8 cellular contexts compared by ENCODE assay signal in genomic region chr2:64525323-64525625, GRCh38. TPM values are rescaled to one million over a fixed set of nuclear protein-coding genes. Genes with fewer than 3 reads are reported as not detected.
DNase-seq lines count a peak whose midpoint lies in the region; ATAC-seq and TF ChIP-seq lines count a peak whose summit lies in the region.

No MANE protein-coding gene starts in this region.

- H4K20me1 ChIP-seq in HCT116 (ENCODE audit: insufficient read depth): peaks cover 6% of the 10 kb centered on the region; the same call in 1 of the 2 replicates

- peaks cover 11% of the 10 kb centered on the region for H3K36me3 Mint-ChIP-seq in CD8-positive, alpha-beta T cell
- no peaks in the 10 kb centered on the region for H3K36me3 Mint-ChIP-seq in nephron (ENCODE audit: low read depth)

- H3K79me2 ChIP-seq in HCT116 (ENCODE audit: insufficient read depth, low read length): peaks cover 58% of the 10 kb centered on the region

- H3K4me3 ChIP-seq in CD8-positive, alpha-beta T cell (ENCODE audit: low read depth, low read length): peak overlapping the region; percentile 69
- H3K4me3 ChIP-seq in HCT116 (replicated peaks in 1 of 2; ENCODE audit: low read depth in 1 of 2, low read length in 2 of 2) (peak overlapping the region; percentile 70 to 91), duodenal mucosa (ENCODE audit: low read depth in 1 of 2, low read length in 2 of 2) (peak overlapping the region; percentile 93 to 100)

- no peak overlapping the region for H2AFZ ChIP-seq in HCT116 (ENCODE audit: low read depth, low read length, poor library complexity, severe bottlenecking)

- H3K27ac Mint-ChIP-seq in CD8-positive, alpha-beta T cell: peak overlapping the region; percentile 99
- H3K27ac Mint-ChIP-seq in nephron: peak overlapping the region; percentile 71 to 94 (median 91)

- BruUV-seq in HCT116 (replicated peaks; lab: Mats Ljungman, UMichigan): no TSS peak

- intact Hi-C loops in CD8-positive, alpha-beta T cell (cut with DNase I, micrococcal nuclease): loop anchor here (1.0 to 10.0 kb wide), 9 partner anchors 380 to 936 kb away; partner anchors contain the start of genes ACTR2 (in 1 of the 2), CEP68 (in 1 of the 2), MDH1 (in 1 of the 2) and PELI1 (in 1 of the 2)
- intact Hi-C loops in HCT116 (cut with micrococcal nuclease): loop anchor here (2.0 kb wide), 1 partner anchor 226 kb away; no protein-coding TSS in a partner anchor

- H3K9ac ChIP-seq in HCT116 (ENCODE audit: low read length) (peak overlapping the region; percentile 79), duodenal mucosa (ENCODE audit: low read depth in 1 of 2, low read length in 2 of 2) (peak overlapping the region; percentile 65 to 97)

- H3K4me3 Mint-ChIP-seq in CD8-positive, alpha-beta T cell: peak overlapping the region; percentile 99
- peak overlapping the region; percentile 96 to 99 (median 99) for H3K4me3 Mint-ChIP-seq in nephron

- peaks cover 45% of the 10 kb centered on the region for H3K4me1 Mint-ChIP-seq in CD8-positive, alpha-beta T cell (ENCODE audit: low read depth)
- H3K4me1 Mint-ChIP-seq in nephron: peaks cover 12% of the 10 kb centered on the region

- POLR2A ChIA-PET in CD8-positive, alpha-beta T cell (lab: Charles Lee): interaction anchor here (1.2 to 3.2 kb wide), 8 partner anchors 9 to 532 kb away, joined by 3 to 21 read pairs (median 5); partner anchors contain the start of gene SERTAD2
- POLR2A ChIA-PET in HCT116 (lab: Charles Lee): no interaction called here

- no peaks in the 10 kb centered on the region for H3K9me3 ChIP-seq in CD8-positive, alpha-beta T cell (ENCODE audit: low read length)
- H3K9me3 ChIP-seq in HCT116 (ENCODE audit: control insufficient read depth in 1 of 2, insufficient read depth in 1 of 2, low read depth in 1 of 2, low read length in 2 of 2) (no peaks in the 10 kb centered on the region), duodenal mucosa (ENCODE audit: control insufficient read depth in 1 of 2, low read length in 2 of 2) (no peaks in the 10 kb centered on the region)

- H3K27ac ChIP-seq in CD8-positive, alpha-beta T cell (ENCODE audit: low read depth, low read length): peak overlapping the region; percentile 77
- H3K27ac ChIP-seq in HCT116 (ENCODE audit: low read depth, low read length): peak overlapping the region; percentile 78
- peak overlapping the region; percentile 94 for H3K27ac ChIP-seq in duodenal mucosa (ENCODE audit: low read depth, low read length)

- CTCF ChIA-PET in CD8-positive, alpha-beta T cell (lab: Charles Lee): interaction anchor here (1.1 to 3.3 kb wide), 6 partner anchors 10 to 348 kb away, joined by 3 to 105 read pairs (median 5); no protein-coding TSS in a partner anchor
- CTCF ChIA-PET in HCT116 (lab: Charles Lee): no interaction called here

- peak in 3 of 7 experiments; percentile 13 to 40 (median 30) for DNase-seq in CD8-positive, alpha-beta T cell
- no peak for DNase-seq in HCT116 (ENCODE audit: low read depth, low spot score)
- peak; percentile 22 for DNase-seq in SW480 (ENCODE audit: low spot score)
- DNase-seq in NCI-H69 (lab: John Stamatoyannopoulos, UW): no peak
- no peak for DNase-seq in COLO668 (lab: John Stamatoyannopoulos, UW; ENCODE audit: unreplicated experiment)

- H3K4me2 ChIP-seq in HCT116 (ENCODE audit: low read length): peak overlapping the region; percentile 87

- TF ChIP-seq POLR2A in HCT116 (IDR thresholded peaks at IDR 0.05; ENCODE audit: borderline replicate concordance, extremely low read depth, insufficient read depth, insufficient read length): no peak

- H3K27me3 Mint-ChIP-seq in CD8-positive, alpha-beta T cell (ENCODE audit: low read depth): no peaks in the 10 kb centered on the region
- H3K27me3 Mint-ChIP-seq in nephron (ENCODE audit: low read depth): no peaks in the 10 kb centered on the region

- no peaks in the 10 kb centered on the region for H3K9me3 Mint-ChIP-seq in CD8-positive, alpha-beta T cell
- H3K9me3 Mint-ChIP-seq in nephron: no peaks in the 10 kb centered on the region

- H3K27me3 ChIP-seq in CD8-positive, alpha-beta T cell (ENCODE audit: insufficient read depth, low read length): no peaks in the 10 kb centered on the region
- H3K27me3 ChIP-seq in HCT116 (ENCODE audit: insufficient read depth, low read length): no peaks in the 10 kb centered on the region
- H3K27me3 ChIP-seq in duodenal mucosa (ENCODE audit: control insufficient read depth in 1 of 2, insufficient read depth in 2 of 2, low read length in 2 of 2): no peaks in the 10 kb centered on the region

- H3K36me3 ChIP-seq in CD8-positive, alpha-beta T cell (ENCODE audit: insufficient read depth, low read length): no peaks in the 10 kb centered on the region
- H3K36me3 ChIP-seq in HCT116 (ENCODE audit: control insufficient read depth in 1 of 2, insufficient read depth in 2 of 2, low read length in 2 of 2) (no peaks in the 10 kb centered on the region), duodenal mucosa (ENCODE audit: control insufficient read depth in 1 of 2, insufficient read depth in 2 of 2, low read length in 2 of 2) (no peaks in the 10 kb centered on the region)

- H3K4me1 ChIP-seq in CD8-positive, alpha-beta T cell (ENCODE audit: insufficient read depth, low read length): peaks cover 20% of the 10 kb centered on the region
- H3K4me1 ChIP-seq in HCT116 (ENCODE audit: control insufficient read depth in 1 of 2, insufficient read depth in 2 of 2, low read length in 2 of 2) (peaks cover 6 to 20% of the 10 kb centered on the region in 2 experiments; a peak in 3 of 4 replicates), duodenal mucosa (ENCODE audit: control insufficient read depth in 1 of 2, insufficient read depth in 2 of 2, low read length in 2 of 2) (peaks cover 8 to 29% of the 10 kb centered on the region in 2 donors)

- no peak for ATAC-seq in CD8-positive, alpha-beta T cell
- ATAC-seq in HCT116 (no peak), GM19467 (IDR thresholded peaks at IDR 0.05; ENCODE audit: unreplicated experiment) (no peak)

- TF ChIP-seq RAD21 in HCT116 (IDR thresholded peaks at IDR 0.05; ENCODE audit: low read depth): no peak

- no peaks in the 10 kb centered on the region for H3K9me2 ChIP-seq in HCT116 (ENCODE audit: insufficient read depth)

- RAD21 ChIA-PET in HCT116 (lab: Charles Lee; ENCODE audit: low non-redundant PET in 1 of 2, low total read pairs in 2 of 2, uncharacterized antibody in 2 of 2, unreplicated experiment in 2 of 2): no interaction called here

- TF ChIP-seq CTCF in CD8-positive, alpha-beta T cell (IDR thresholded peaks at IDR 0.05): no peak
- no peak for TF ChIP-seq CTCF in HCT116 (IDR thresholded peaks at IDR 0.05 in 2 of 3, conservative IDR thresholded peaks at IDR 0.05 in 1 of 3; ENCODE audit: borderline replicate concordance in 1 of 3, insufficient read depth in 1 of 3, low read depth in 2 of 3, low read length in 2 of 3)
- TF ChIP-seq CTCF in nephron (IDR thresholded peaks at IDR 0.05; ENCODE audit: unreplicated experiment in 3 of 3): no peak

TF ChIP-seq in HCT116, 20 proteins besides CTCF, POLR2A, EP300 and RAD21:
- TF ChIP-seq TCF7L2 (IDR thresholded peaks at IDR 0.05; ENCODE audit: borderline replicate concordance, extremely low read depth, insufficient read depth, insufficient read length) (no peak), ELF1 (IDR thresholded peaks at IDR 0.05; ENCODE audit: borderline replicate concordance, low read depth) (no peak), EZH2phosphoT487 (IDR thresholded peaks at IDR 0.05; ENCODE audit: borderline replicate concordance) (no peak), CEBPB (IDR thresholded peaks at IDR 0.05; ENCODE audit: low read depth) (no peak), YY1 (IDR thresholded peaks at IDR 0.05; ENCODE audit: extremely low read depth, insufficient replicate concordance, low read depth, low read length) (no peak), JUND (IDR thresholded peaks at IDR 0.05) (no peak), EGR1 (IDR thresholded peaks at IDR 0.05; ENCODE audit: low read depth) (no peak), ZFX (IDR thresholded peaks at IDR 0.05) (no peak), CBX3 (IDR thresholded peaks at IDR 0.05; ENCODE audit: low read depth) (no peak), SRF (IDR thresholded peaks at IDR 0.05; ENCODE audit: low read depth) (no peak), SIN3A (IDR thresholded peaks at IDR 0.05; ENCODE audit: low read depth) (no peak), POLR2AphosphoS5 (IDR thresholded peaks at IDR 0.05; ENCODE audit: low read depth, low read length) (no peak), SP1 (IDR thresholded peaks at IDR 0.05; ENCODE audit: low read depth) (no peak), EZH2 (IDR thresholded peaks at IDR 0.05) (no peak), ATF3 (IDR thresholded peaks at IDR 0.05) (no peak)

RNA-seq across cellular contexts. Expression of gene AFTPH, which starts 1.1 kb away (rescaled TPM):
- total RNA-seq in CD8-positive, alpha-beta T cell: 10 to 100 TPM; 23.0 to 25.9 TPM
- total RNA-seq in HCT116 (2021; ENCODE audit: unreplicated experiment): 23.6 TPM
- polyA plus RNA-seq in HCT116 (2012): 11.8 and 16.3 TPM in 2 replicates
